ENCODE assay signal across 31 cellular contexts in the genomic region with DNA sequence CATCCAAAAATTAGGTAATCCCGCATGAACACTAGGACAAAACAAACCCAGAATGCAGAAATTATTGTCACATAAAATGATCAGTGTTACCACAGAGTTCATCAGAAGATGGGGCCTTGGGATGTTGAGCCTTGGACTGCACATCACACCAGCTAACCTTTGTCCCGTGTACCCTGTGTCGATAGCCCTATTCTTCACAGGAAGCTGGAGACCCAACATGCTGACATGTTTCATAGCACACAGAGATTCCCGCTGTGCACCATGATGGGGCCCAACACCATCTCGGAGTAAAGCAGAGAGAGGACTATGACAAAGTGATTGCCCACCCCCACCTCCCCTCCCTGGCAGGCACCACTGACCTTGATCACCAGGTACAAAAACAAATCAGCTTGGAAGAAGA. TPM values are rescaled to one million over a fixed set of nuclear protein-coding genes. Genes with fewer than 3 reads are reported as not detected.
"Had no signal": no experiment of that assay in that cellular context is flagged by ENCODE, and none has a peak within 500 bp of the region (broad histone marks: within the 10 kb centered on the region; RNA-seq: fewer than 3 reads in every experiment).

No MANE protein-coding gene starts in this region.

- H3K4me3 ChIP-seq: adrenal gland, breast epithelium, cardiac muscle cell, esophagus muscularis mucosa, gastrocnemius medialis, heart right ventricle, hepatocyte had no signal

- DNase-seq: activated CD4-positive, alpha-beta memory T cell treated with anti-CD3 and anti-CD28 coated beads for 36 hours; activated CD4-positive, alpha-beta T cell treated with anti-CD3 and anti-CD28 coated beads for 36 hours; activated CD4-positive, alpha-beta T cell treated with anti-CD3 and anti-CD28 coated beads, Interleukin-2, amount 10 ng/mL, durations not matched to agents 24 days and 14 days; activated CD4-positive, CD25-positive, alpha-beta regulatory T cell; activated CD4-positive, CD25-positive, alpha-beta regulatory T cell treated with anti-CD3 and anti-CD28 coated beads, Interleukin-2, amount 50 U/mL, for 72 hours; activated CD8-positive, alpha-beta memory T cell treated with anti-CD3 and anti-CD28 coated beads, Interleukin-2, amount 10 ng/mL, durations not matched to agents 7 days and 5 days; activated CD8-positive, alpha-beta memory T cell treated with anti-CD3 and anti-CD28 coated beads, Interleukin-2, amount 50 U/mL, for 4 hours; activated CD8-positive, alpha-beta T cell treated with anti-CD3 and anti-CD28 coated beads, Interleukin-2, amount 10 ng/mL, durations not matched to agents 7 days and 5 days; activated effector memory CD4-positive, alpha-beta T cell treated with anti-CD3 and anti-CD28 coated beads, Interleukin-2, amount 50 U/mL, for 16 hours; activated naive CD4-positive, alpha-beta T cell treated with anti-CD3 and anti-CD28 coated beads for 36 hours; activated naive CD8-positive, alpha-beta T cell treated with anti-CD3 and anti-CD28 coated beads for 36 hours; activated naive CD8-positive, alpha-beta T cell treated with anti-CD3 and anti-CD28 coated beads, Interleukin-2, amount 50 U/mL, for 24 hours; activated T-cell treated with anti-CD3 and anti-CD28 coated beads, Interleukin-2, amount 50 U/mL, for 1 hour; activated T-cell treated with anti-CD3 and anti-CD28 coated beads, Interleukin-2, amount 50 U/mL, for 48 hours; adrenal gland; aorta; cortex of kidney; effector memory CD4-positive, alpha-beta T cell; endodermal cell; erythroblast; gastrocnemius medialis; glutamatergic neuron; heart right ventricle; T-helper 1 cell; T-helper 17 cell; T1000 had no signal

- H2AFZ ChIP-seq: hepatocyte had no signal

- H3K9me3 ChIP-seq: gastrocnemius medialis had no signal

- H3K79me2 ChIP-seq: hepatocyte had no signal

- H3K4me1 ChIP-seq: foreskin keratinocyte had no signal

- H3K36me3 ChIP-seq: adrenal gland, breast epithelium, cardiac muscle cell, esophagus muscularis mucosa, gastrocnemius medialis, heart right ventricle had no signal

- ATAC-seq: activated CD4-positive, alpha-beta T cell treated with anti-CD3 and anti-CD28 coated beads for 36 hours; activated CD8-positive, alpha-beta memory T cell treated with anti-CD3 and anti-CD28 coated beads, Interleukin-2, amount 10 ng/mL, durations not matched to agents 7 days and 5 days; activated CD8-positive, alpha-beta T cell treated with anti-CD3 and anti-CD28 coated beads, Interleukin-2, amount 10 ng/mL, durations not matched to agents 7 days and 5 days; activated naive CD8-positive, alpha-beta T cell treated with anti-CD3 and anti-CD28 coated beads, Interleukin-2, amount 50 U/mL, for 24 hours; foreskin keratinocyte; gastrocnemius medialis; heart right ventricle; T-helper 17 cell had no signal

- H3K27ac ChIP-seq: breast epithelium, cardiac muscle cell, esophagus muscularis mucosa, foreskin keratinocyte, gastrocnemius medialis, heart right ventricle had no signal

RNA-seq across cellular contexts. Expression of gene PTPRN2, which starts 4.5 kb away (rescaled TPM):
- total RNA-seq: cardiac muscle cell, foreskin keratinocyte had no signal
- polyA plus RNA-seq: foreskin keratinocyte had no signal
